ENCODE assay signal across 9 cellular contexts in the genomic region with DNA sequence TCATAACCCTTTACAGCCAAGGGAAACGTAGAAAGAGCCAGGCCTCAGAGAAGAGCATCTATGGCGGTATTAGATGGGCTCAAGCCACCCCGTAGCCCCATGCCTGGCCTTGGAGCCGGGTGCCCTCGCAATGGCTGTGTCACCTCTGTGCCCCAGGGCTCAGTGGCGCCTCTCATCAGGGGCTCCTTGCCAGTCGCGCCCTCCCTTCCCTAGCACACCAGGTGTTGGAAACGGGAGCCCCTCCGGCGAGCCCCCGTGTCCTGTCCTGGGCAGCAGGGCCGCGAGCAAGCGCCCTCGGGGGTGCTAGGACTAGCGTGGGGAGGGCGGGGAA. TPM values are rescaled to one million over a fixed set of nuclear protein-coding genes. Genes with fewer than 3 reads are reported as not detected.
DNase-seq lines count a peak whose midpoint lies in the region; ATAC-seq, FAIRE-seq and TF ChIP-seq lines count a peak whose summit lies in the region.
"Had no signal": no experiment of that assay in that cellular context is flagged by ENCODE, and none has a peak within 500 bp of the region (broad histone marks: within the 10 kb centered on the region; RNA-seq: fewer than 3 reads in every experiment).

No MANE protein-coding gene starts in this region.

- in situ Hi-C loops in HepG2 (cut with HindIII; ENCODE audit: extremely low pct_ligation_motif_present, low pct_unique_long_range_greater_than_20kb) (no loop called here), GM13976 (cut with MboI; ENCODE audit: low sequenced_read_pairs, unreplicated experiment) (no loop called here)

- H3K9ac ChIP-seq in astrocyte (ENCODE audit: low read length) (peak overlapping the region; percentile 87), HepG2 (ENCODE audit: insufficient read depth, low read depth, low read length) (peak overlapping the region; percentile 84)

- H3K27ac ChIP-seq in astrocyte (ENCODE audit: low read depth, low read length) (peak overlapping the region; percentile 48), HepG2 (ENCODE audit: extremely low read length, insufficient read depth, low read length) (peak overlapping the region; percentile 60), thymus (ENCODE audit: low read depth) (peak overlapping the region; percentile 83)

- H3K4me2 ChIP-seq in astrocyte (ENCODE audit: low read length) (peak overlapping the region; percentile 96), HepG2 (ENCODE audit: low read depth, low read length) (peak overlapping the region; percentile 90)

- DNase-seq in Right ventricle myocardium inferior (ENCODE audit: missing footprints), result peak; percentile 72
- DNase-seq in left ventricle myocardium superior, result no peak
- no peak for DNase-seq in astrocyte (ENCODE audit: low read depth)
- DNase-seq in HepG2 (ENCODE audit: low spot score), result no peak
- DNase-seq in D721Med (ENCODE audit: insufficient read length, low spot score), result no peak
- no peak for DNase-seq in GM13976 (ENCODE audit: low spot score)

- H3K4me1 ChIP-seq in astrocyte (ENCODE audit: insufficient read depth, low read length), result peaks cover 6% of the 10 kb centered on the region
- H3K4me1 ChIP-seq in HepG2 (ENCODE audit: insufficient read depth, low read length), result peaks cover 15% of the 10 kb centered on the region
- peaks cover 4% of the 10 kb centered on the region for H3K4me1 ChIP-seq in thymus (ENCODE audit: control insufficient read depth, insufficient read depth, low read length)

- no TSS peak for BruUV-seq in HepG2 (replicated peaks; lab: Mats Ljungman, UMichigan)

- WGBS in HepG2 (ENCODE audit: low lambda C conversion rate), result 0% methylated on average over 6 of the region's 18 CpGs
- WGBS in thymus, result 1% methylated on average over 18 of the region's 18 CpGs

- TF ChIP-seq CTCF in astrocyte (IDR thresholded peaks at IDR 0.05; ENCODE audit: insufficient read depth, low read depth, low read length), result no peak
- TF ChIP-seq CTCF in HepG2 (CRISPR knock-in tag; IDR thresholded peaks at IDR 0.05), result no peak
- no peak for TF ChIP-seq CTCF in D721Med (IDR thresholded peaks at IDR 0.05; ENCODE audit: insufficient read depth, missing control alignments)
- no peak for TF ChIP-seq CTCF in GM13976 (IDR thresholded peaks at IDR 0.05; ENCODE audit: borderline replicate concordance, control extremely low read depth, extremely low read depth, insufficient read depth, missing control alignments)

- H3K4me3 Mint-ChIP-seq in astrocyte (ENCODE audit: unreplicated experiment), result peak overlapping the region; percentile 96

- H3K4me1 Mint-ChIP-seq in astrocyte (ENCODE audit: low read depth, unreplicated experiment), result peaks cover 9% of the 10 kb centered on the region

- no peaks in the 10 kb centered on the region for H3K27me3 ChIP-seq in astrocyte (ENCODE audit: insufficient read depth, low read length)
- no peaks in the 10 kb centered on the region; a peak in 1 of 5 replicates for H3K27me3 ChIP-seq in HepG2 (ENCODE audit: control insufficient read depth in 1 of 2, insufficient read depth in 2 of 2, low read length in 2 of 2)
- H3K27me3 ChIP-seq in thymus (ENCODE audit: control insufficient read depth, insufficient read depth), result no peaks in the 10 kb centered on the region

- peak overlapping the region; percentile 80 for H3K4me3 ChIP-seq in astrocyte (ENCODE audit: insufficient read depth, low read depth, low read length)
- H3K4me3 ChIP-seq in HepG2 (replicated peaks in 1 of 3; ENCODE audit: insufficient read depth in 1 of 3, low read depth in 2 of 3, low read length in 3 of 3), result peak overlapping the region; percentile 76 to 90 (median 88)
- H3K4me3 ChIP-seq in thymus (ENCODE audit: low read length), result peak overlapping the region; percentile 71

- POLR2A ChIA-PET in HepG2 (lab: Yijun Ruan, JAX), result interaction anchor here (0.8 kb wide), 1 partner anchor 200 kb away, joined by 3 read pairs; a partner anchor contains a TSS

- H3K27ac Mint-ChIP-seq in astrocyte (ENCODE audit: unreplicated experiment), result no peak overlapping the region

- TF ChIP-seq RAD21 in HepG2 (CRISPR knock-in tag; IDR thresholded peaks at IDR 0.05), result no peak

- no peak for FAIRE-seq in astrocyte (lab: Jason Lieb, UNC)
- no peak for FAIRE-seq in HepG2 (lab: Jason Lieb, UNC)
- no peak for FAIRE-seq in D721Med (lab: Jason Lieb, UNC)
- FAIRE-seq: colon had no signal

- peaks cover 49% of the 10 kb centered on the region for H3K79me2 ChIP-seq in astrocyte (ENCODE audit: insufficient read depth, low read length)
- peaks cover 21% of the 10 kb centered on the region for H3K79me2 ChIP-seq in HepG2 (ENCODE audit: insufficient read depth, low read length)

- H4K20me1 ChIP-seq in astrocyte (ENCODE audit: insufficient read depth, low read length), result peaks cover 8% of the 10 kb centered on the region
- H4K20me1 ChIP-seq in HepG2 (ENCODE audit: insufficient read depth, low read length), result no peaks in the 10 kb centered on the region

- intact Hi-C loops in Right ventricle myocardium inferior (cut with DNase I), result loop anchor here (5.0 kb wide), 1 partner anchor 55 kb away; a partner anchor contains a TSS
- intact Hi-C loops in left ventricle myocardium superior (cut with micrococcal nuclease), result no loop called here
- intact Hi-C loops in HepG2 (cut with micrococcal nuclease; ENCODE audit: unreplicated experiment), result loop anchor here (1.0 kb wide), 2 partner anchors 55 to 207 kb away; a partner anchor contains a TSS

- no peak for TF ChIP-seq EP300 in HepG2 (IDR thresholded peaks at IDR 0.05; ENCODE audit: low read depth in 2 of 2, low read length in 2 of 2)
- no peak for TF ChIP-seq EP300 in HepG2 (CRISPR knock-in tag; IDR thresholded peaks at IDR 0.05; ENCODE audit: borderline replicate concordance)

- H3K9me3 ChIP-seq in astrocyte (ENCODE audit: insufficient read depth, low read depth, low read length) (peaks cover 36% of the 10 kb centered on the region), HepG2 (ENCODE audit: low read length) (peaks cover 33% of the 10 kb centered on the region), thymus (ENCODE audit: control insufficient read depth) (peaks cover 20% of the 10 kb centered on the region)

- peaks cover 38% of the 10 kb centered on the region for H3K9me3 Mint-ChIP-seq in astrocyte (ENCODE audit: unreplicated experiment)

- H3K27me3 Mint-ChIP-seq in astrocyte (ENCODE audit: low read depth, unreplicated experiment), result no peaks in the 10 kb centered on the region

- CTCF ChIA-PET in HepG2 (lab: Yijun Ruan, JAX; ENCODE audit: low intra/inter-chr PET ratio, low total read pairs), result interaction anchor here (1.3 kb wide), 1 partner anchor 208 kb away, joined by 7 read pairs; no protein-coding TSS in a partner anchor

- no peak; a peak in 1 of 4 replicates for TF ChIP-seq POLR2A in HepG2 (IDR thresholded peaks at IDR 0.05; ENCODE audit: insufficient read depth in 1 of 2, low read depth in 2 of 2, low read length in 2 of 2)

- H2AFZ ChIP-seq in astrocyte (ENCODE audit: low read depth, low read length) (peak overlapping the region; percentile 91), HepG2 (ENCODE audit: low read length) (no peak overlapping the region)

- H3K36me3 Mint-ChIP-seq in astrocyte (ENCODE audit: low read depth, unreplicated experiment), result peaks cover 33% of the 10 kb centered on the region

- H3K36me3 ChIP-seq in astrocyte (ENCODE audit: insufficient read depth, low read length) (peaks cover 10% of the 10 kb centered on the region), HepG2 (replicated peaks in 1 of 2; ENCODE audit: control insufficient read depth in 1 of 2, insufficient read depth in 2 of 2, low read length in 2 of 2) (peaks cover 7 to 19% of the 10 kb centered on the region in 2 experiments; a peak in 4 of 5 replicates), thymus (ENCODE audit: control insufficient read depth, insufficient read depth) (peaks cover 24% of the 10 kb centered on the region)

- ATAC-seq in Right ventricle myocardium inferior (no peak), left ventricle myocardium superior (no peak), HepG2 (peak; percentile 29), GM18517 (IDR thresholded peaks at IDR 0.05; ENCODE audit: unreplicated experiment) (no peak)

RNA-seq across cellular contexts. Expression of a gene that starts 0.5 kb away (rescaled TPM):
- 9.3 TPM for total RNA-seq in Right ventricle myocardium inferior
- 11.0 TPM for total RNA-seq in left ventricle myocardium superior
- 7.1 and 7.3 TPM in 2 replicates for total RNA-seq in astrocyte
- 6.0 and 6.7 TPM in 2 replicates for total RNA-seq in HepG2 (2016; rRNA removed; fragmentation: Illumina TruSeq; extraction: Trizol)
- total RNA-seq in HepG2 (2016; cell fraction: cytosol; rRNA removed; fragmentation: Illumina TruSeq; extraction: Trizol; ENCODE audit: low read depth), result 1.0 and 2.1 TPM in 2 replicates
- 5.9 and 6.1 TPM in 2 replicates for total RNA-seq in HepG2 (2016; cell fraction: insoluble cytoplasmic fraction; rRNA removed; fragmentation: Illumina TruSeq; extraction: Trizol)
- 3.1 and 4.6 TPM in 2 replicates for total RNA-seq in HepG2 (2016; cell fraction: membrane; rRNA removed; fragmentation: Illumina TruSeq; extraction: Trizol)
- 7.6 and 8.7 TPM in 2 replicates for total RNA-seq in HepG2 (2016; cell fraction: nucleus; rRNA removed; fragmentation: Illumina TruSeq; extraction: Trizol)
- 3.1 and 3.8 TPM in 2 replicates for polyA plus RNA-seq in HepG2 (2011; rRNA removed)
- 1.9 and 2.7 TPM in 2 replicates for polyA plus RNA-seq in HepG2 (2011; cell fraction: cytosol; rRNA removed)
- polyA plus RNA-seq in HepG2 (2011; cell fraction: nucleus; rRNA removed), result 4.2 and 4.4 TPM in 2 replicates
- polyA plus RNA-seq in HepG2 (2012), result 2.4 and 3.6 TPM in 2 replicates
- polyA plus RNA-seq in HepG2 (2016; cell fraction: cytosol; fragmentation: Illumina TruSeq; extraction: Trizol; ENCODE audit: low read depth), result 0.68 and 0.81 TPM in 2 replicates
- 4.2 TPM in 2 replicates for polyA plus RNA-seq in HepG2 (2016; cell fraction: insoluble cytoplasmic fraction; fragmentation: Illumina TruSeq; extraction: Trizol; ENCODE audit: low read depth)
- polyA plus RNA-seq in HepG2 (2016; cell fraction: membrane; fragmentation: Illumina TruSeq; extraction: Trizol; ENCODE audit: low read depth), result 1.5 and 1.9 TPM in 2 replicates
- polyA plus RNA-seq in HepG2 (2016; cell fraction: nucleus; fragmentation: Illumina TruSeq; extraction: Trizol; ENCODE audit: insufficient read depth, low read depth), result 9.4 and 10.6 TPM in 2 replicates
- polyA minus RNA-seq in HepG2 (2011; rRNA and poly(A)+ RNA removed; ENCODE audit: low replicate concordance), result 2.1 TPM in 1 of 2 replicates, not detected in the other
- polyA minus RNA-seq in HepG2 (2011; cell fraction: cytosol; rRNA and poly(A)+ RNA removed), result 2.3 and 3.2 TPM in 2 replicates
- polyA minus RNA-seq in HepG2 (2011; cell fraction: nucleus; rRNA and poly(A)+ RNA removed), result 7.0 and 8.3 TPM in 2 replicates
- 7.0 TPM for polyA plus RNA-seq in thymus

RNA-seq across cellular contexts. Expression of a gene that starts 11.9 kb away (rescaled TPM):
- total RNA-seq in Right ventricle myocardium inferior, result 11.0 TPM
- total RNA-seq in left ventricle myocardium superior, result 12.0 TPM
- total RNA-seq in astrocyte, result 5.5 and 10.4 TPM in 2 replicates
- 0.27 TPM in 1 of 2 replicates, not detected in the other for total RNA-seq in HepG2 (2016; rRNA removed; fragmentation: Illumina TruSeq; extraction: Trizol)
- 0.44 and 0.51 TPM in 2 replicates for total RNA-seq in HepG2 (2016; cell fraction: cytosol; rRNA removed; fragmentation: Illumina TruSeq; extraction: Trizol; ENCODE audit: low read depth)
- 0.32 TPM in 1 of 2 replicates, not detected in the other for total RNA-seq in HepG2 (2016; cell fraction: insoluble cytoplasmic fraction; rRNA removed; fragmentation: Illumina TruSeq; extraction: Trizol)
- total RNA-seq in HepG2 (2016; cell fraction: membrane; rRNA removed; fragmentation: Illumina TruSeq; extraction: Trizol), result 0.45 and 0.65 TPM in 2 replicates
- total RNA-seq in HepG2 (2016; cell fraction: nucleus; rRNA removed; fragmentation: Illumina TruSeq; extraction: Trizol), result 0.31 and 0.37 TPM in 2 replicates
- 0.03 and 0.07 TPM in 2 replicates for polyA plus RNA-seq in HepG2 (2011; rRNA removed)
- not detected in 2 replicates for polyA plus RNA-seq in HepG2 (2011; cell fraction: cytosol; rRNA removed)
- polyA plus RNA-seq in HepG2 (2011; cell fraction: nucleus; rRNA removed), result 0.16 and 1.5 TPM in 2 replicates
- polyA plus RNA-seq in HepG2 (2012), result 0.04 and 0.23 TPM in 2 replicates
- polyA plus RNA-seq in HepG2 (2016; cell fraction: cytosol; fragmentation: Illumina TruSeq; extraction: Trizol; ENCODE audit: low read depth), result not detected in 2 replicates
- polyA plus RNA-seq in HepG2 (2016; cell fraction: insoluble cytoplasmic fraction; fragmentation: Illumina TruSeq; extraction: Trizol; ENCODE audit: low read depth), result not detected in 2 replicates
- polyA plus RNA-seq in HepG2 (2016; cell fraction: membrane; fragmentation: Illumina TruSeq; extraction: Trizol; ENCODE audit: low read depth), result not detected in 2 replicates
- 0.42 and 0.89 TPM in 2 replicates for polyA plus RNA-seq in HepG2 (2016; cell fraction: nucleus; fragmentation: Illumina TruSeq; extraction: Trizol; ENCODE audit: insufficient read depth, low read depth)
- polyA minus RNA-seq in HepG2 (2011; rRNA and poly(A)+ RNA removed; ENCODE audit: low replicate concordance), result 0.28 TPM in 1 of 2 replicates, not detected in the other
- not detected in 2 replicates for polyA minus RNA-seq in HepG2 (2011; cell fraction: cytosol; rRNA and poly(A)+ RNA removed)
- polyA minus RNA-seq in HepG2 (2011; cell fraction: nucleus; rRNA and poly(A)+ RNA removed), result 1.4 and 1.6 TPM in 2 replicates
- 8.2 TPM for polyA plus RNA-seq in thymus

RNA-seq across cellular contexts. Expression of a gene that starts 27.3 kb away (rescaled TPM):
- total RNA-seq in Right ventricle myocardium inferior (2.2 TPM), left ventricle myocardium superior (2.0 TPM), astrocyte (0.66 and 1.5 TPM in 2 replicates), HepG2 (2016; rRNA removed; fragmentation: Illumina TruSeq; extraction: Trizol) (0.22 and 0.38 TPM in 2 replicates)
- 0.30 TPM in 1 of 2 replicates, not detected in the other for total RNA-seq in HepG2 (2016; cell fraction: cytosol; rRNA removed; fragmentation: Illumina TruSeq; extraction: Trizol; ENCODE audit: low read depth)
- total RNA-seq in HepG2 (2016; cell fraction: insoluble cytoplasmic fraction; rRNA removed; fragmentation: Illumina TruSeq; extraction: Trizol), result 0.36 and 0.54 TPM in 2 replicates
- not detected in 2 replicates for total RNA-seq in HepG2 (2016; cell fraction: membrane; rRNA removed; fragmentation: Illumina TruSeq; extraction: Trizol)
- 1.4 TPM in 2 replicates for total RNA-seq in HepG2 (2016; cell fraction: nucleus; rRNA removed; fragmentation: Illumina TruSeq; extraction: Trizol)
- polyA plus RNA-seq in HepG2 (2011; rRNA removed) (0.55 and 0.56 TPM in 2 replicates), thymus (7.7 TPM)
- 0.08 and 0.32 TPM in 2 replicates for polyA plus RNA-seq in HepG2 (2011; cell fraction: cytosol; rRNA removed)
- 0.66 and 1.1 TPM in 2 replicates for polyA plus RNA-seq in HepG2 (2011; cell fraction: nucleus; rRNA removed)
- polyA plus RNA-seq in HepG2 (2012), result 0.80 and 1.4 TPM in 2 replicates
- 0.11 and 0.25 TPM in 2 replicates for polyA plus RNA-seq in HepG2 (2016; cell fraction: cytosol; fragmentation: Illumina TruSeq; extraction: Trizol; ENCODE audit: low read depth)
- 0.57 and 0.99 TPM in 2 replicates for polyA plus RNA-seq in HepG2 (2016; cell fraction: insoluble cytoplasmic fraction; fragmentation: Illumina TruSeq; extraction: Trizol; ENCODE audit: low read depth)
- 0.22 and 0.26 TPM in 2 replicates for polyA plus RNA-seq in HepG2 (2016; cell fraction: membrane; fragmentation: Illumina TruSeq; extraction: Trizol; ENCODE audit: low read depth)
- polyA plus RNA-seq in HepG2 (2016; cell fraction: nucleus; fragmentation: Illumina TruSeq; extraction: Trizol; ENCODE audit: insufficient read depth, low read depth), result 2.0 and 2.4 TPM in 2 replicates
- polyA minus RNA-seq in HepG2 (2011; rRNA and poly(A)+ RNA removed; ENCODE audit: low replicate concordance), result 0.16 TPM in 1 of 2 replicates, not detected in the other
- not detected in 2 replicates for polyA minus RNA-seq in HepG2 (2011; cell fraction: cytosol; rRNA and poly(A)+ RNA removed)
- polyA minus RNA-seq in HepG2 (2011; cell fraction: nucleus; rRNA and poly(A)+ RNA removed), result 0.64 and 2.5 TPM in 2 replicates

RNA-seq across cellular contexts. Expression of a gene that starts 30.7 kb away (rescaled TPM):
- total RNA-seq in Right ventricle myocardium inferior (9.5 TPM), left ventricle myocardium superior (12.0 TPM), astrocyte (16.2 and 17.2 TPM in 2 replicates), HepG2 (2016; rRNA removed; fragmentation: Illumina TruSeq; extraction: Trizol) (13.7 and 14.1 TPM in 2 replicates)
- total RNA-seq in HepG2 (2016; cell fraction: cytosol; rRNA removed; fragmentation: Illumina TruSeq; extraction: Trizol; ENCODE audit: low read depth), result 1.1 and 2.1 TPM in 2 replicates
- 12.2 and 16.0 TPM in 2 replicates for total RNA-seq in HepG2 (2016; cell fraction: insoluble cytoplasmic fraction; rRNA removed; fragmentation: Illumina TruSeq; extraction: Trizol)
- 5.0 and 5.4 TPM in 2 replicates for total RNA-seq in HepG2 (2016; cell fraction: membrane; rRNA removed; fragmentation: Illumina TruSeq; extraction: Trizol)
- total RNA-seq in HepG2 (2016; cell fraction: nucleus; rRNA removed; fragmentation: Illumina TruSeq; extraction: Trizol), result 18.0 and 19.8 TPM in 2 replicates
- polyA plus RNA-seq in HepG2 (2011; rRNA removed) (2.9 and 3.2 TPM in 2 replicates), thymus (5.4 TPM)
- 1.2 and 1.9 TPM in 2 replicates for polyA plus RNA-seq in HepG2 (2011; cell fraction: cytosol; rRNA removed)
- 7.2 and 7.4 TPM in 2 replicates for polyA plus RNA-seq in HepG2 (2011; cell fraction: nucleus; rRNA removed)
- 3.5 and 3.9 TPM in 2 replicates for polyA plus RNA-seq in HepG2 (2012)
- 0.35 and 2.0 TPM in 2 replicates for polyA plus RNA-seq in HepG2 (2016; cell fraction: cytosol; fragmentation: Illumina TruSeq; extraction: Trizol; ENCODE audit: low read depth)
- polyA plus RNA-seq in HepG2 (2016; cell fraction: insoluble cytoplasmic fraction; fragmentation: Illumina TruSeq; extraction: Trizol; ENCODE audit: low read depth), result 2.8 and 3.3 TPM in 2 replicates
- polyA plus RNA-seq in HepG2 (2016; cell fraction: membrane; fragmentation: Illumina TruSeq; extraction: Trizol; ENCODE audit: low read depth), result 1.3 and 1.8 TPM in 2 replicates
- 11.3 and 15.1 TPM in 2 replicates for polyA plus RNA-seq in HepG2 (2016; cell fraction: nucleus; fragmentation: Illumina TruSeq; extraction: Trizol; ENCODE audit: insufficient read depth, low read depth)
- polyA minus RNA-seq in HepG2 (2011; rRNA and poly(A)+ RNA removed; ENCODE audit: low replicate concordance), result 6.4 and 7.5 TPM in 2 replicates
- 2.6 and 4.8 TPM in 2 replicates for polyA minus RNA-seq in HepG2 (2011; cell fraction: cytosol; rRNA and poly(A)+ RNA removed)
- 23.2 and 23.7 TPM in 2 replicates for polyA minus RNA-seq in HepG2 (2011; cell fraction: nucleus; rRNA and poly(A)+ RNA removed)

RNA-seq across cellular contexts. Expression of a gene that starts 55.6 kb away (rescaled TPM):
- total RNA-seq in Right ventricle myocardium inferior (11.8 TPM), left ventricle myocardium superior (14.1 TPM), astrocyte (13.5 and 14.3 TPM in 2 replicates), HepG2 (2016; rRNA removed; fragmentation: Illumina TruSeq; extraction: Trizol) (8.4 and 14.8 TPM in 2 replicates)
- 3.4 and 6.5 TPM in 2 replicates for total RNA-seq in HepG2 (2016; cell fraction: cytosol; rRNA removed; fragmentation: Illumina TruSeq; extraction: Trizol; ENCODE audit: low read depth)
- 9.2 and 12.8 TPM in 2 replicates for total RNA-seq in HepG2 (2016; cell fraction: insoluble cytoplasmic fraction; rRNA removed; fragmentation: Illumina TruSeq; extraction: Trizol)
- 5.1 and 5.2 TPM in 2 replicates for total RNA-seq in HepG2 (2016; cell fraction: membrane; rRNA removed; fragmentation: Illumina TruSeq; extraction: Trizol)
- total RNA-seq in HepG2 (2016; cell fraction: nucleus; rRNA removed; fragmentation: Illumina TruSeq; extraction: Trizol), result 17.7 and 20.4 TPM in 2 replicates
- polyA plus RNA-seq in HepG2 (2011; rRNA removed) (4.2 and 5.2 TPM in 2 replicates), thymus (18.8 TPM)
- 2.9 TPM in 2 replicates for polyA plus RNA-seq in HepG2 (2011; cell fraction: cytosol; rRNA removed)
- polyA plus RNA-seq in HepG2 (2011; cell fraction: nucleus; rRNA removed), result 19.5 and 22.3 TPM in 2 replicates
- polyA plus RNA-seq in HepG2 (2012), result 4.3 and 4.9 TPM in 2 replicates
- 0.43 and 0.54 TPM in 2 replicates for polyA plus RNA-seq in HepG2 (2016; cell fraction: cytosol; fragmentation: Illumina TruSeq; extraction: Trizol; ENCODE audit: low read depth)
- polyA plus RNA-seq in HepG2 (2016; cell fraction: insoluble cytoplasmic fraction; fragmentation: Illumina TruSeq; extraction: Trizol; ENCODE audit: low read depth), result 5.8 and 6.1 TPM in 2 replicates
- 1.8 and 2.1 TPM in 2 replicates for polyA plus RNA-seq in HepG2 (2016; cell fraction: membrane; fragmentation: Illumina TruSeq; extraction: Trizol; ENCODE audit: low read depth)
- 24.9 and 25.4 TPM in 2 replicates for polyA plus RNA-seq in HepG2 (2016; cell fraction: nucleus; fragmentation: Illumina TruSeq; extraction: Trizol; ENCODE audit: insufficient read depth, low read depth)
- polyA minus RNA-seq in HepG2 (2011; rRNA and poly(A)+ RNA removed; ENCODE audit: low replicate concordance), result 2.4 and 12.4 TPM in 2 replicates
- 2.8 and 3.8 TPM in 2 replicates for polyA minus RNA-seq in HepG2 (2011; cell fraction: cytosol; rRNA and poly(A)+ RNA removed)
- 31.4 and 33.7 TPM in 2 replicates for polyA minus RNA-seq in HepG2 (2011; cell fraction: nucleus; rRNA and poly(A)+ RNA removed)
